In the genomic region with DNA sequence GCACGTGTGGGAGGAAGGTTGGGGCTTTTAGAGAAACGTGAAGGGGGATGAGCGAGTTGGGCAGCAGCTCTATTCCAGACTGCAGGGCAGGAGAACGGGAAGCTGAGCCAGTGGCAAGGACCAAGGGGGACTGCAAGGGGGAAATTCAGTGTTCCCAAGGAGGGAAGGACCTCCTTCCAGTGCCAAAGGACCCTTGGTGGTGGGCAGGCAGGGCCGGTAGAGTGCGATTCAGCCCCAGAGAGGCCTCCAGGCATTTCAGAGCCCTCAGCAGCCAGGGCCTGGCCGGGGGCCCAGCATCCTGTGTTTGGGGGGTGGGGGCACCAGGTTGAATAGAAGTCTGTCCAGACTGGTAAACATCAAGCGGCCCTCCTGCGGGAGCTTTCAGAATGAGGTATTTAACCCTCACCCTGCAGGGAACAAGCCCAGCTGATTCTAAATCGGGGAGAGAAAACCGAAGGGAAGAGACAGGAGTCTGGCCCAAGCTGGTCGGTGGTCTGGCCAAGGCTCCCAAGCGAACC, we compare ENCODE assay signal across 1 cellular context.
TF ChIP-seq lines count a peak whose summit lies in the region.

No MANE protein-coding gene starts in this region.

TF ChIP-seq in HepG2, 621 proteins besides CTCF, POLR2A, EP300 and RAD21 (continues in another document):
- TF ChIP-seq DMAP1 (CRISPR knock-in tag; IDR thresholded peaks at IDR 0.05) (no peak), CEBPG (CRISPR knock-in tag; IDR thresholded peaks at IDR 0.05) (no peak), NONO (IDR thresholded peaks at IDR 0.05) (no peak), NONO (CRISPR knock-in tag; conservative IDR thresholded peaks at IDR 0.05) (peak; percentile 13; the same call in 1 of the 2 replicates), ZNF75D (CRISPR knock-in tag; IDR thresholded peaks at IDR 0.05; ENCODE audit: borderline replicate concordance) (no peak), ZBTB7A (CRISPR knock-in tag; IDR thresholded peaks at IDR 0.05) (0 out of 2 replicates have a peak, but pooled peaks have one; percentile 21), GPN1 (CRISPR knock-in tag; IDR thresholded peaks at IDR 0.05; ENCODE audit: borderline replicate concordance) (no peak), CBX1 (IDR thresholded peaks at IDR 0.05; ENCODE audit: low read depth) (no peak), GATAD2A (CRISPR knock-in tag; IDR thresholded peaks at IDR 0.05) (no peak), SAFB2 (CRISPR knock-in tag; IDR thresholded peaks at IDR 0.05; ENCODE audit: borderline replicate concordance, low read depth) (no peak), ZNF230 (CRISPR knock-in tag; IDR thresholded peaks at IDR 0.05) (0 out of 2 replicates have a peak, but pooled peaks have one; percentile 73), FOXA1 (IDR thresholded peaks at IDR 0.05) (no peak), FOXA1 (CRISPR knock-in tag; IDR thresholded peaks at IDR 0.05) (no peak), TCF12 (IDR thresholded peaks at IDR 0.05) (no peak), TCF12 (CRISPR knock-in tag; IDR thresholded peaks at IDR 0.05) (peak; percentile 16; the same call in 1 of the 2 replicates), SP5 (CRISPR knock-in tag; IDR thresholded peaks at IDR 0.05; ENCODE audit: borderline replicate concordance, low read depth) (no peak), ZBTB20 (CRISPR knock-in tag; IDR thresholded peaks at IDR 0.05; ENCODE audit: borderline replicate concordance, low read depth) (0 out of 2 replicates have a peak, but pooled peaks have one; percentile 14), ZNF777 (CRISPR knock-in tag; IDR thresholded peaks at IDR 0.05) (no peak), ASH2L (IDR thresholded peaks at IDR 0.05; ENCODE audit: insufficient read length, low read depth, low read length) (peak; percentile 7), ZNF180 (CRISPR knock-in tag; IDR thresholded peaks at IDR 0.05; ENCODE audit: borderline replicate concordance, low read depth) (no peak), SRY (CRISPR knock-in tag; IDR thresholded peaks at IDR 0.05) (0 out of 2 replicates have a peak, but pooled peaks have one; percentile 47), ZNF501 (CRISPR knock-in tag; IDR thresholded peaks at IDR 0.05) (peak; percentile 28; the same call in 1 of the 2 replicates), ZNF589 (CRISPR knock-in tag; conservative IDR thresholded peaks at IDR 0.05) (0 out of 2 replicates have a peak, but pooled peaks have one; percentile 26), SETDB1 (CRISPR knock-in tag; IDR thresholded peaks at IDR 0.05; ENCODE audit: borderline replicate concordance) (0 out of 2 replicates have a peak, but pooled peaks have one; percentile 4), CAMTA2 (CRISPR knock-in tag; IDR thresholded peaks at IDR 0.05; ENCODE audit: borderline replicate concordance) (no peak), NR3C1 (CRISPR knock-in tag; IDR thresholded peaks at IDR 0.05) (no peak), CENPX (CRISPR knock-in tag; IDR thresholded peaks at IDR 0.05) (no peak), ZC3H4 (CRISPR knock-in tag; IDR thresholded peaks at IDR 0.05; ENCODE audit: borderline replicate concordance) (no peak), YY1 (IDR thresholded peaks at IDR 0.05; ENCODE audit: insufficient read depth, insufficient replicate concordance, low read depth, low read length) (no peak), ZNF652 (CRISPR knock-in tag; IDR thresholded peaks at IDR 0.05; ENCODE audit: borderline replicate concordance, low read depth) (peak; percentile 69)
- TF ChIP-seq, protein P1, sequence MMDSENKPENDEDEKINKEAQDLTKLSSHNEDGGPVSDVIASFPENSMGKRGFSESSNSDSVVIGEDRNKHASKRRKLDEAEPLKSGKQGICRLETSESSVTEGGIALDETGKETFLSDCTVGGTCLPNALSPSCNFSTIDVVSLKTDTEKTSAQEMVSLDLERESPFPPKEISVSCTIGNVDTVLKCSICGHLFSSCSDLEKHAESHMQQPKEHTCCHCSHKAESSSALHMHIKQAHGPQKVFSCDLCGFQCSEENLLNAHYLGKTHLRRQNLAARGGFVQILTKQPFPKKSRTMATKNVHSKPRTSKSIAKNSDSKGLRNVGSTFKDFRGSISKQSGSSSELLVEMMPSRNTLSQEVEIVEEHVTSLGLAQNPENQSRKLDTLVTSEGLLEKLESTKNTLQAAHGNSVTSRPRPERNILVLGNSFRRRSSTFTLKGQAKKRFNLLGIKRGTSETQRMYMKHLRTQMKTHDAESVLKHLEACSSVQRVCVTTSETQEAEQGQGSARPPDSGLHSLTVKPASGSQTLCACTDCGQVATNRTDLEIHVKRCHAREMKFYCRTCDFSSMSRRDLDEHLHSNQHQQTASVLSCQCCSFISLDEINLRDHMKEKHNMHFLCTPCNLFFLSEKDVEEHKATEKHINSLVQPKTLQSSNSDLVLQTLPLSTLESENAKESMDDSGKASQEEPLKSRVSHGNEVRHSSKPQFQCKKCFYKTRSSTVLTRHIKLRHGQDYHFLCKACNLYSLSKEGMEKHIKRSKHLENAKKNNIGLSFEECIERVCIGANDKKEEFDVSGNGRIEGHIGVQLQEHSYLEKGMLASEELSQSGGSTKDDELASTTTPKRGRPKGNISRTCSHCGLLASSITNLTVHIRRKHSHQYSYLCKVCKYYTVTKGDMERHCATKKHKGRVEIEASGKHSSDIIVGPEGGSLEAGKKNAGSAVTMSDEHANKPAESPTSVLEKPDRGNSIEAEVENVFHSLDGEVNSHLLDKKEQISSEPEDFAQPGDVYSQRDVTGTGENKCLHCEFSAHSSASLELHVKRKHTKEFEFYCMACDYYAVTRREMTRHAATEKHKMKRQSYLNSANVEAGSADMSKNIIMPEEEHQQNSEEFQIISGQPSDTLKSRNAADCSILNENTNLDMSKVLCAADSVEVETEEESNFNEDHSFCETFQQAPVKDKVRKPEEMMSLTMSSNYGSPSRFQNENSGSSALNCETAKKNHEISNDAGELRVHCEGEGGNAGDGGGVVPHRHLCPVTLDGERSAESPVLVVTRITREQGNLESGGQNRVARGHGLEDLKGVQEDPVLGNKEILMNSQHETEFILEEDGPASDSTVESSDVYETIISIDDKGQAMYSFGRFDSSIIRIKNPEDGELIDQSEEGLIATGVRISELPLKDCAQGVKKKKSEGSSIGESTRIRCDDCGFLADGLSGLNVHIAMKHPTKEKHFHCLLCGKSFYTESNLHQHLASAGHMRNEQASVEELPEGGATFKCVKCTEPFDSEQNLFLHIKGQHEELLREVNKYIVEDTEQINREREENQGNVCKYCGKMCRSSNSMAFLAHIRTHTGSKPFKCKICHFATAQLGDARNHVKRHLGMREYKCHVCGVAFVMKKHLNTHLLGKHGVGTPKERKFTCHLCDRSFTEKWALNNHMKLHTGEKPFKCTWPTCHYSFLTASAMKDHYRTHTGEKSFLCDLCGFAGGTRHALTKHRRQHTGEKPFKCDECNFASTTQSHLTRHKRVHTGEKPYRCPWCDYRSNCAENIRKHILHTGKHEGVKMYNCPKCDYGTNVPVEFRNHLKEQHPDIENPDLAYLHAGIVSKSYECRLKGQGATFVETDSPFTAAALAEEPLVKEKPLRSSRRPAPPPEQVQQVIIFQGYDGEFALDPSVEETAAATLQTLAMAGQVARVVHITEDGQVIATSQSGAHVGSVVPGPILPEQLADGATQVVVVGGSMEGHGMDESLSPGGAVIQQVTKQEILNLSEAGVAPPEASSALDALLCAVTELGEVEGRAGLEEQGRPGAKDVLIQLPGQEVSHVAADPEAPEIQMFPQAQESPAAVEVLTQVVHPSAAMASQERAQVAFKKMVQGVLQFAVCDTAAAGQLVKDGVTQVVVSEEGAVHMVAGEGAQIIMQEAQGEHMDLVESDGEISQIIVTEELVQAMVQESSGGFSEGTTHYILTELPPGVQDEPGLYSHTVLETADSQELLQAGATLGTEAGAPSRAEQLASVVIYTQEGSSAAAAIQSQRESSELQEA (CRISPR knock-in tag; IDR thresholded peaks at IDR 0.05; ENCODE audit: not compliant biosample characterization): peak; percentile 4
- TF ChIP-seq, protein P2, sequence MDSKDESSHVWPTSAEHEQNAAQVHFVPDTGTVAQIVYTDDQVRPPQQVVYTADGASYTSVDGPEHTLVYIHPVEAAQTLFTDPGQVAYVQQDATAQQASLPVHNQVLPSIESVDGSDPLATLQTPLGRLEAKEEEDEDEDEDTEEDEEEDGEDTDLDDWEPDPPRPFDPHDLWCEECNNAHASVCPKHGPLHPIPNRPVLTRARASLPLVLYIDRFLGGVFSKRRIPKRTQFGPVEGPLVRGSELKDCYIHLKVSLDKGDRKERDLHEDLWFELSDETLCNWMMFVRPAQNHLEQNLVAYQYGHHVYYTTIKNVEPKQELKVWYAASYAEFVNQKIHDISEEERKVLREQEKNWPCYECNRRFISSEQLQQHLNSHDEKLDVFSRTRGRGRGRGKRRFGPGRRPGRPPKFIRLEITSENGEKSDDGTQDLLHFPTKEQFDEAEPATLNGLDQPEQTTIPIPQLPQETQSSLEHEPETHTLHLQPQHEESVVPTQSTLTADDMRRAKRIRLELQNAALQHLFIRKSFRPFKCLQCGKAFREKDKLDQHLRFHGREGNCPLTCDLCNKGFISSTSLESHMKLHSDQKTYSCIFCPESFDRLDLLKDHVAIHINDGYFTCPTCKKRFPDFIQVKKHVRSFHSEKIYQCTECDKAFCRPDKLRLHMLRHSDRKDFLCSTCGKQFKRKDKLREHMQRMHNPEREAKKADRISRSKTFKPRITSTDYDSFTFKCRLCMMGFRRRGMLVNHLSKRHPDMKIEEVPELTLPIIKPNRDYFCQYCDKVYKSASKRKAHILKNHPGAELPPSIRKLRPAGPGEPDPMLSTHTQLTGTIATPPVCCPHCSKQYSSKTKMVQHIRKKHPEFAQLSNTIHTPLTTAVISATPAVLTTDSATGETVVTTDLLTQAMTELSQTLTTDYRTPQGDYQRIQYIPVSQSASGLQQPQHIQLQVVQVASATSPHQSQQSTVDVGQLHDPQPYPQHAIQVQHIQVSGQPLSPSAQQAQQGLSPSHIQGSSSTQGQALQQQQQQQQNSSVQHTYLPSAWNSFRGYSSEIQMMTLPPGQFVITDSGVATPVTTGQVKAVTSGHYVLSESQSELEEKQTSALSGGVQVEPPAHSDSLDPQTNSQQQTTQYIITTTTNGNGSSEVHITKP (CRISPR knock-in tag; IDR thresholded peaks at IDR 0.05; ENCODE audit: low read depth): no peak
- TF ChIP-seq, protein P3, sequence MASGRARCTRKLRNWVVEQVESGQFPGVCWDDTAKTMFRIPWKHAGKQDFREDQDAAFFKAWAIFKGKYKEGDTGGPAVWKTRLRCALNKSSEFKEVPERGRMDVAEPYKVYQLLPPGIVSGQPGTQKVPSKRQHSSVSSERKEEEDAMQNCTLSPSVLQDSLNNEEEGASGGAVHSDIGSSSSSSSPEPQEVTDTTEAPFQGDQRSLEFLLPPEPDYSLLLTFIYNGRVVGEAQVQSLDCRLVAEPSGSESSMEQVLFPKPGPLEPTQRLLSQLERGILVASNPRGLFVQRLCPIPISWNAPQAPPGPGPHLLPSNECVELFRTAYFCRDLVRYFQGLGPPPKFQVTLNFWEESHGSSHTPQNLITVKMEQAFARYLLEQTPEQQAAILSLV (CRISPR knock-in tag; IDR thresholded peaks at IDR 0.05; ENCODE audit: borderline replicate concordance): no peak
- TF ChIP-seq, protein P4, sequence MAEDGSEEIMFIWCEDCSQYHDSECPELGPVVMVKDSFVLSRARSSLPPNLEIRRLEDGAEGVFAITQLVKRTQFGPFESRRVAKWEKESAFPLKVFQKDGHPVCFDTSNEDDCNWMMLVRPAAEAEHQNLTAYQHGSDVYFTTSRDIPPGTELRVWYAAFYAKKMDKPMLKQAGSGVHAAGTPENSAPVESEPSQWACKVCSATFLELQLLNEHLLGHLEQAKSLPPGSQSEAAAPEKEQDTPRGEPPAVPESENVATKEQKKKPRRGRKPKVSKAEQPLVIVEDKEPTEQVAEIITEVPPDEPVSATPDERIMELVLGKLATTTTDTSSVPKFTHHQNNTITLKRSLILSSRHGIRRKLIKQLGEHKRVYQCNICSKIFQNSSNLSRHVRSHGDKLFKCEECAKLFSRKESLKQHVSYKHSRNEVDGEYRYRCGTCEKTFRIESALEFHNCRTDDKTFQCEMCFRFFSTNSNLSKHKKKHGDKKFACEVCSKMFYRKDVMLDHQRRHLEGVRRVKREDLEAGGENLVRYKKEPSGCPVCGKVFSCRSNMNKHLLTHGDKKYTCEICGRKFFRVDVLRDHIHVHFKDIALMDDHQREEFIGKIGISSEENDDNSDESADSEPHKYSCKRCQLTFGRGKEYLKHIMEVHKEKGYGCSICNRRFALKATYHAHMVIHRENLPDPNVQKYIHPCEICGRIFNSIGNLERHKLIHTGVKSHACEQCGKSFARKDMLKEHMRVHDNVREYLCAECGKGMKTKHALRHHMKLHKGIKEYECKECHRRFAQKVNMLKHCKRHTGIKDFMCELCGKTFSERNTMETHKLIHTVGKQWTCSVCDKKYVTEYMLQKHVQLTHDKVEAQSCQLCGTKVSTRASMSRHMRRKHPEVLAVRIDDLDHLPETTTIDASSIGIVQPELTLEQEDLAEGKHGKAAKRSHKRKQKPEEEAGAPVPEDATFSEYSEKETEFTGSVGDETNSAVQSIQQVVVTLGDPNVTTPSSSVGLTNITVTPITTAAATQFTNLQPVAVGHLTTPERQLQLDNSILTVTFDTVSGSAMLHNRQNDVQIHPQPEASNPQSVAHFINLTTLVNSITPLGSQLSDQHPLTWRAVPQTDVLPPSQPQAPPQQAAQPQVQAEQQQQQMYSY (CRISPR knock-in tag; IDR thresholded peaks at IDR 0.05): no peak
- TF ChIP-seq, protein P5, sequence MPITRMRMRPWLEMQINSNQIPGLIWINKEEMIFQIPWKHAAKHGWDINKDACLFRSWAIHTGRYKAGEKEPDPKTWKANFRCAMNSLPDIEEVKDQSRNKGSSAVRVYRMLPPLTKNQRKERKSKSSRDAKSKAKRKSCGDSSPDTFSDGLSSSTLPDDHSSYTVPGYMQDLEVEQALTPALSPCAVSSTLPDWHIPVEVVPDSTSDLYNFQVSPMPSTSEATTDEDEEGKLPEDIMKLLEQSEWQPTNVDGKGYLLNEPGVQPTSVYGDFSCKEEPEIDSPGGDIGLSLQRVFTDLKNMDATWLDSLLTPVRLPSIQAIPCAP (CRISPR knock-in tag; IDR thresholded peaks at IDR 0.05; ENCODE audit: low read depth): no peak
- TF ChIP-seq, protein P6, sequence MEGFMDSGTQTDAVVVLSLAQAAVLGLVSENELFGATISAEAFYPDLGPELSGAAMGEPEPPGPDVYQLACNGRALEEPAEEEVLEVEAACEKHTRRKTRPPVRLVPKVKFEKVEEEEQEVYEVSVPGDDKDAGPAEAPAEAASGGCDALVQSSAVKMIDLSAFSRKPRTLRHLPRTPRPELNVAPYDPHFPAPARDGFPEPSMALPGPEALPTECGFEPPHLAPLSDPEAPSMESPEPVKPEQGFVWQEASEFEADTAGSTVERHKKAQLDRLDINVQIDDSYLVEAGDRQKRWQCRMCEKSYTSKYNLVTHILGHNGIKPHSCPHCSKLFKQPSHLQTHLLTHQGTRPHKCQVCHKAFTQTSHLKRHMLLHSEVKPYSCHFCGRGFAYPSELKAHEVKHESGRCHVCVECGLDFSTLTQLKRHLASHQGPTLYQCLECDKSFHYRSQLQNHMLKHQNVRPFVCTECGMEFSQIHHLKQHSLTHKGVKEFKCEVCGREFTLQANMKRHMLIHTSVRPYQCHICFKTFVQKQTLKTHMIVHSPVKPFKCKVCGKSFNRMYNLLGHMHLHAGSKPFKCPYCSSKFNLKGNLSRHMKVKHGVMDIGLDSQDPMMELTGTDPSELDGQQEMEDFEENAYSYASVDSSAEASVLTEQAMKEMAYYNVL (CRISPR knock-in tag; IDR thresholded peaks at IDR 0.05; ENCODE audit: borderline replicate concordance): peak; percentile 45; the same call in 1 of the 2 replicates
- TF ChIP-seq, protein P7, sequence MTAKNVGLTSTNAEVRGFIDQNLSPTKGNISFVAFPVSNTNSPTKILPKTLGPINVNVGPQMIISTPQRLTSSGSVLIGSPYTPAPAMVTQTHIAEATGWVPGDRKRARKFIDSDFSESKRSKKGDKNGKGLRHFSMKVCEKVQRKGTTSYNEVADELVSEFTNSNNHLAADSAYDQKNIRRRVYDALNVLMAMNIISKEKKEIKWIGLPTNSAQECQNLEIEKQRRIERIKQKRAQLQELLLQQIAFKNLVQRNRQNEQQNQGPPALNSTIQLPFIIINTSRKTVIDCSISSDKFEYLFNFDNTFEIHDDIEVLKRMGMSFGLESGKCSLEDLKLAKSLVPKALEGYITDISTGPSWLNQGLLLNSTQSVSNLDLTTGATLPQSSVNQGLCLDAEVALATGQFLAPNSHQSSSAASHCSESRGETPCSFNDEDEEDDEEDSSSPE (CRISPR knock-in tag; IDR thresholded peaks at IDR 0.05): no peak
